Comparison of ENCODE assay signal across 20 cellular contexts in the genomic region with DNA sequence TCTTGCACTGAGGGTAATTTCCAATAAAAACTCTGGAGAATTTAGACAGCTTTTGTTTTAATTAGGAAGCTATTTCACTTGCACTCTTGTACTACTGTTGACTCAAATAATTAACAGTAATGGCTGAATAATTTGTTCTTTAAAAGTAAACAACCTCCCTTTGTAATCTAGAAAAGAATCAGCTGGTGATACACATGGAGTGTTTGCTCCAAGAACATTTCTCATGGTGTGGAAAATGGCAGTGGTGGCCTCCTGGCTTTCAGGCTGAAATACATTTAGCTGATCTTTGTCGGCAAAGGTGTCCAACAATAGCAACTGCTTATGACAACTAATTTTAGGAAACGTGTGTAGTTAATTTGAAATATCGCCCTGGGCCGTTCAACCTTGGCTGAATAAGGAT.
DNase-seq lines count a peak whose midpoint lies in the region; ATAC-seq, FAIRE-seq and TF ChIP-seq lines count a peak whose summit lies in the region.
"Had no signal": no experiment of that assay in that cellular context is flagged by ENCODE, and none has a peak within 500 bp of the region (broad histone marks: within the 10 kb centered on the region; RNA-seq: fewer than 3 reads in every experiment).

No MANE protein-coding gene starts in this region.

- CTCF ChIA-PET in MCF 10A (lab: Yijun Ruan, JAX), result interaction anchor here (0.7 to 1.0 kb wide), 3 partner anchors 166 to 369 kb away, joined by 3 to 4 read pairs (median 3); no protein-coding TSS in a partner anchor
- CTCF ChIA-PET in mammary epithelial cell (lab: Charles Lee; ENCODE audit: low non-redundant PET), result no interaction called here

- no peak overlapping the region for H2BK120ac ChIP-seq in neuronal stem cell (ENCODE audit: low read depth, low read length)

- no peaks in the 10 kb centered on the region for H3K9me2 ChIP-seq in MM.1S (replicated peaks; ENCODE audit: insufficient read depth, low read length)

- no peak overlapping the region for H4K91ac ChIP-seq in neuronal stem cell (ENCODE audit: low read depth, low read length, poor library complexity)

- no peak overlapping the region for H2BK15ac ChIP-seq in neuronal stem cell (ENCODE audit: low read length)

- H3K36me3 ChIP-seq in mammary epithelial cell (ENCODE audit: insufficient read depth, low read length) (no peaks in the 10 kb centered on the region), thoracic aorta (no peaks in the 10 kb centered on the region), neuronal stem cell (replicated peaks in 1 of 2; ENCODE audit: control insufficient read depth in 2 of 2, insufficient read depth in 2 of 2, low read length in 2 of 2) (peaks cover 0 to 27% of the 10 kb centered on the region in 2 donors), small intestine (ENCODE audit: control insufficient read depth in 2 of 2, insufficient read depth in 2 of 2, low read length in 2 of 2) (no peaks in the 10 kb centered on the region), MM.1S (replicated peaks; ENCODE audit: insufficient read depth, low read length) (no peaks in the 10 kb centered on the region)
- H3K36me3 ChIP-seq: neutrophil had no signal

- dilution Hi-C loops in mammary epithelial cell (cut with HindIII; ENCODE audit: low sequenced_read_pairs), result no loop called here

- no peaks in the 10 kb centered on the region for H3K27me3 ChIP-seq in mammary epithelial cell (ENCODE audit: insufficient read depth, low read length)
- H3K27me3 ChIP-seq in thoracic aorta (replicated peaks; ENCODE audit: insufficient read depth), result no peaks in the 10 kb centered on the region
- no peaks in the 10 kb centered on the region for H3K27me3 ChIP-seq in neuronal stem cell (ENCODE audit: control insufficient read depth in 3 of 3, insufficient read depth in 3 of 3, low read depth in 1 of 3, low read length in 3 of 3)
- H3K27me3 ChIP-seq in small intestine (ENCODE audit: control insufficient read depth in 2 of 2, insufficient read depth in 2 of 2, low read length in 2 of 2), result no peaks in the 10 kb centered on the region
- no peaks in the 10 kb centered on the region for H3K27me3 ChIP-seq in MM.1S (replicated peaks; ENCODE audit: insufficient read depth, low read length)
- H3K27me3 ChIP-seq: hepatocyte, neutrophil had no signal

- TF ChIP-seq CTCF in MCF 10A (IDR thresholded peaks at IDR 0.05; ENCODE audit: unreplicated experiment) (no peak), mammary epithelial cell (conservative IDR thresholded peaks at IDR 0.05 in 1 of 2, IDR thresholded peaks at IDR 0.05 in 1 of 2; ENCODE audit: extremely low read depth in 1 of 2, insufficient read depth in 1 of 2, low read depth in 1 of 2, low read length in 2 of 2) (no peak), coronary artery (IDR thresholded peaks at IDR 0.05) (no peak), thoracic aorta (IDR thresholded peaks at IDR 0.05) (no peak), MM.1S (IDR thresholded peaks at IDR 0.05; ENCODE audit: low read length) (no peak)

- H3K4ac ChIP-seq in neuronal stem cell (ENCODE audit: low read length), result no peak overlapping the region

- POLR2A ChIA-PET in MCF 10A (lab: Yijun Ruan, JAX), result interaction anchor here (0.7 to 1.5 kb wide), 3 partner anchors 12 to 55 kb away, joined by 3 to 5 read pairs (median 5); no protein-coding TSS in a partner anchor

- H2AK5ac ChIP-seq in neuronal stem cell (ENCODE audit: low read depth, low read length), result no peak overlapping the region

- no peak overlapping the region for H2AFZ ChIP-seq in mammary epithelial cell (ENCODE audit: low read depth, low read length)
- no peak overlapping the region for H2AFZ ChIP-seq in neuronal stem cell (ENCODE audit: low read length)
- no peak overlapping the region for H2AFZ ChIP-seq in MM.1S (ENCODE audit: low read length)
- H2AFZ ChIP-seq: hepatocyte had no signal

- H3K4me1 Mint-ChIP-seq in MCF 10A (ENCODE audit: insufficient read depth, unreplicated experiment), result peaks cover 24% of the 10 kb centered on the region
- H3K4me1 Mint-ChIP-seq: stimulated activated effector memory CD8-positive, alpha-beta T cell treated with anti-CD3 and anti-CD28 coated beads, Interleukin-12 subunit alpha, Interleukin-12 subunit beta, amount 100 ng/mL, for 72 hours had no signal

- H4K8ac ChIP-seq in neuronal stem cell (ENCODE audit: low read depth, low read length), result no peak overlapping the region

- H3K9ac ChIP-seq in mammary epithelial cell (ENCODE audit: insufficient read depth, low read length) (no peak overlapping the region), neuronal stem cell (ENCODE audit: low read depth, low read length, poor library complexity) (no peak overlapping the region), MM.1S (ENCODE audit: low read length) (no peak overlapping the region)

- no peak overlapping the region for H3K4me3 Mint-ChIP-seq in MCF 10A (ENCODE audit: unreplicated experiment)
- H3K4me3 Mint-ChIP-seq: activated naive CD4-positive, alpha-beta T cell treated with anti-CD3 and anti-CD28 coated beads for 36 hours; CD4-positive, alpha-beta T cell; effector memory CD8-positive, alpha-beta T cell; stimulated activated effector memory CD8-positive, alpha-beta T cell treated with anti-CD3 and anti-CD28 coated beads, Interleukin-12 subunit alpha, Interleukin-12 subunit beta, amount 100 ng/mL, for 72 hours had no signal

- in situ Hi-C loops in mammary epithelial cell (cut with MboI; ENCODE audit: low sequenced_read_pairs in 2 of 2), result no loop called here

- peak overlapping the region; percentile 12 for H3K27ac Mint-ChIP-seq in MCF 10A (ENCODE audit: low read depth, unreplicated experiment)
- H3K27ac Mint-ChIP-seq: activated naive CD4-positive, alpha-beta T cell treated with anti-CD3 and anti-CD28 coated beads for 36 hours; CD4-positive, alpha-beta T cell; effector memory CD8-positive, alpha-beta T cell; stimulated activated effector memory CD8-positive, alpha-beta T cell treated with anti-CD3 and anti-CD28 coated beads, Interleukin-12 subunit alpha, Interleukin-12 subunit beta, amount 100 ng/mL, for 72 hours had no signal

- H3K27me3 Mint-ChIP-seq in MCF 10A (ENCODE audit: insufficient read depth, unreplicated experiment), result no peaks in the 10 kb centered on the region
- H3K27me3 Mint-ChIP-seq: CD4-positive, alpha-beta T cell; effector memory CD8-positive, alpha-beta T cell had no signal

- no peaks in the 10 kb centered on the region for H3K9me3 Mint-ChIP-seq in MCF 10A (ENCODE audit: unreplicated experiment)
- H3K9me3 Mint-ChIP-seq: activated naive CD4-positive, alpha-beta T cell treated with anti-CD3 and anti-CD28 coated beads for 36 hours; CD4-positive, alpha-beta T cell; effector memory CD8-positive, alpha-beta T cell; stimulated activated effector memory CD8-positive, alpha-beta T cell treated with anti-CD3 and anti-CD28 coated beads, Interleukin-12 subunit alpha, Interleukin-12 subunit beta, amount 100 ng/mL, for 72 hours had no signal

- no peak overlapping the region for H2BK5ac ChIP-seq in neuronal stem cell (ENCODE audit: low read length)

- H3K14ac ChIP-seq in neuronal stem cell (ENCODE audit: low read length), result no peak overlapping the region

- FAIRE-seq in small intestine (lab: Jason Lieb, UNC), result no peak
- FAIRE-seq: astrocyte had no signal

- H3K4me1 ChIP-seq in mammary epithelial cell (ENCODE audit: insufficient read depth, low read length) (peaks cover 15% of the 10 kb centered on the region), thoracic aorta (ENCODE audit: control insufficient read depth in 1 of 2, low read depth in 2 of 2) (peaks cover 20 to 60% of the 10 kb centered on the region in 2 donors), neuronal stem cell (ENCODE audit: control insufficient read depth in 2 of 2, insufficient read depth in 1 of 2, low read depth in 1 of 2, low read length in 2 of 2) (no peaks in the 10 kb centered on the region), small intestine (ENCODE audit: control insufficient read depth in 2 of 2, insufficient read depth in 1 of 2, low read depth in 1 of 2, low read length in 1 of 2) (peaks cover 0 to 3% of the 10 kb centered on the region in 2 donors), MM.1S (ENCODE audit: low read length) (peaks cover 29% of the 10 kb centered on the region)

- BruUV-seq in MCF 10A (replicated peaks; lab: Mats Ljungman, UMichigan) (no TSS peak), mammary epithelial cell (replicated peaks; lab: Mats Ljungman, UMichigan) (no TSS peak)

- H3K18ac ChIP-seq in neuronal stem cell (ENCODE audit: low read length), result no peak overlapping the region

- H3K27ac ChIP-seq in mammary epithelial cell (ENCODE audit: insufficient read depth, low read depth, low read length) (no peak overlapping the region), coronary artery (peak overlapping the region; percentile 9 to 24), thoracic aorta (peak overlapping the region; percentile 23 to 39), neuronal stem cell (replicated peaks; ENCODE audit: low read length) (no peak overlapping the region), small intestine (ENCODE audit: low read depth in 1 of 2, low read length in 1 of 2) (no peak overlapping the region), MM.1S (ENCODE audit: low read length) (no peak overlapping the region)
- H3K27ac ChIP-seq: hepatocyte, neutrophil had no signal

- H2BK12ac ChIP-seq in neuronal stem cell (ENCODE audit: low read length), result no peak overlapping the region

- ATAC-seq in thoracic aorta (ENCODE audit: insufficient number of reproducible peaks, low FRiP score, low read depth), result no peak
- ATAC-seq: effector memory CD8-positive, alpha-beta T cell; stimulated activated effector memory CD8-positive, alpha-beta T cell treated with anti-CD3 and anti-CD28 coated beads, Interleukin-12 subunit alpha, Interleukin-12 subunit beta, amount 100 ng/mL, for 72 hours had no signal

- H3K36me3 Mint-ChIP-seq in MCF 10A (ENCODE audit: insufficient read depth, unreplicated experiment), result peaks cover 14% of the 10 kb centered on the region
- H3K36me3 Mint-ChIP-seq: stimulated activated effector memory CD8-positive, alpha-beta T cell treated with anti-CD3 and anti-CD28 coated beads, Interleukin-12 subunit alpha, Interleukin-12 subunit beta, amount 100 ng/mL, for 72 hours had no signal

- intact Hi-C loops in MCF 10A (cut with micrococcal nuclease), result no loop called here
- intact Hi-C loops in mammary epithelial cell (cut with micrococcal nuclease), result no loop called here

- WGBS in mammary epithelial cell (ENCODE audit: low coverage, missing lambda C conversion rate), result 51% methylated on average over 4 of the region's 4 CpGs
- no CpG with 5 or more reads among the region's 4 CpGs for WGBS in neuronal stem cell (ENCODE audit: extremely low coverage in 2 of 2, insufficient read length in 2 of 2, insufficient replicate concordance in 1 of 2), 2 donors
- 67 to 88% (median 87%) methylated on average over 4 of the region's 4 CpGs for whole genome bisulfite sequencing in small intestine, 3 donors

- H3F3A ChIP-seq in MM.1S (ENCODE audit: insufficient read depth, low read length), result no peaks in the 10 kb centered on the region

- H3K9me3 ChIP-seq in mammary epithelial cell (replicated peaks; ENCODE audit: insufficient read depth, low read length) (no peaks in the 10 kb centered on the region), thoracic aorta (no peaks in the 10 kb centered on the region), neuronal stem cell (replicated peaks in 1 of 2; ENCODE audit: control insufficient read depth in 2 of 2, insufficient read depth in 1 of 2, low read depth in 1 of 2, low read length in 2 of 2) (peaks cover 0 to 2% of the 10 kb centered on the region in 2 donors), small intestine (ENCODE audit: control insufficient read depth, low read depth) (no peaks in the 10 kb centered on the region), MM.1S (replicated peaks; ENCODE audit: insufficient read depth, low read length) (no peaks in the 10 kb centered on the region)
- H3K9me3 ChIP-seq: neutrophil had no signal

- H3K4me2 ChIP-seq in mammary epithelial cell (ENCODE audit: insufficient read depth, low read depth, low read length), result no peak overlapping the region
- no peak overlapping the region for H3K4me2 ChIP-seq in neuronal stem cell (ENCODE audit: insufficient read depth, low read length, poor library complexity, severe bottlenecking)
- no peak overlapping the region for H3K4me2 ChIP-seq in MM.1S (ENCODE audit: low read depth, low read length)
- H3K4me2 ChIP-seq: hepatocyte had no signal

- H3K4me3 ChIP-seq in mammary epithelial cell (replicated peaks in 1 of 3; ENCODE audit: insufficient read depth in 1 of 3, low read depth in 2 of 3, low read length in 3 of 3), result no peak overlapping the region
- no peak overlapping the region for H3K4me3 ChIP-seq in coronary artery
- H3K4me3 ChIP-seq in thoracic aorta, result peak overlapping the region; percentile 5
- H3K4me3 ChIP-seq in neuronal stem cell (ENCODE audit: low read length in 2 of 2), result no peak overlapping the region
- no peak overlapping the region for H3K4me3 ChIP-seq in small intestine (ENCODE audit: low read depth in 1 of 2, low read length in 2 of 2)
- H3K4me3 ChIP-seq in MM.1S (ENCODE audit: low read length), result no peak overlapping the region
- H3K4me3 ChIP-seq: hepatocyte had no signal

- H3K79me1 ChIP-seq in neuronal stem cell (ENCODE audit: low read depth, low read length), result peaks cover 3% of the 10 kb centered on the region

- H3K79me2 ChIP-seq in mammary epithelial cell (ENCODE audit: insufficient read depth, low read length) (peaks cover 97% of the 10 kb centered on the region), MM.1S (ENCODE audit: low read length) (peaks cover 100% of the 10 kb centered on the region)

- H3K23ac ChIP-seq in neuronal stem cell (ENCODE audit: low read depth, low read length, poor library complexity), result no peak overlapping the region

- peaks cover 5% of the 10 kb centered on the region for H4K20me1 ChIP-seq in mammary epithelial cell (ENCODE audit: insufficient read depth, low read length)
- peaks cover 12% of the 10 kb centered on the region; the same call in 1 of the 2 replicates for H4K20me1 ChIP-seq in MM.1S (ENCODE audit: insufficient read depth, low read length)

- no peak for DNase-seq in MCF 10A (ENCODE audit: unreplicated experiment)
- no peak for DNase-seq in mammary epithelial cell
- peak; percentile 69 to 76 for DNase-seq in NCI-H1930 (lab: John Stamatoyannopoulos, UW)
- no peak for DNase-seq in coronary artery (ENCODE audit: low spot score)
- DNase-seq in thoracic aorta (ENCODE audit: low spot score), result no peak
- no peak for DNase-seq in neuronal stem cell (ENCODE audit: low spot score)
- DNase-seq in small intestine, result no peak
- DNase-seq in MM.1S, result no peak
- DNase-seq: ACHN; activated CD4-positive, alpha-beta T cell treated with anti-CD3 and anti-CD28 coated beads, Interleukin-2, amount 50 U/mL, for 4 hours; activated naive CD4-positive, alpha-beta T cell treated with anti-CD3 and anti-CD28 coated beads for 36 hours; activated T-cell treated with anti-CD3 and anti-CD28 coated beads, Interleukin-2, amount 50 U/mL, for 1 hour; CD4-positive, alpha-beta T cell; effector memory CD8-positive, alpha-beta T cell; stimulated activated CD4-positive, alpha-beta T cell treated with anti-CD3 and anti-CD28 coated beads, Interleukin-12 subunit alpha, Interleukin-12 subunit beta, amount 100 ng/mL, for 4 hours; trophoblast cell had no signal

Comparison
In these comparisons a context has a peak if more than half of its experiments do, and no peak if none do; other contexts are left out.
1. DNase-seq: peak in NCI-H1930 (2 of 2); none in MCF 10A (single experiment), mammary epithelial cell (single experiment), coronary artery (single experiment), thoracic aorta (single experiment), neuronal stem cell (single experiment), small intestine (single experiment) and MM.1S (single experiment).
2. H3K27ac ChIP-seq: peak in coronary artery (2 of 2) and thoracic aorta (2 of 2); none in mammary epithelial cell (single experiment), neuronal stem cell (single experiment), small intestine (0 of 2) and MM.1S (single experiment).